In the genomic region with DNA sequence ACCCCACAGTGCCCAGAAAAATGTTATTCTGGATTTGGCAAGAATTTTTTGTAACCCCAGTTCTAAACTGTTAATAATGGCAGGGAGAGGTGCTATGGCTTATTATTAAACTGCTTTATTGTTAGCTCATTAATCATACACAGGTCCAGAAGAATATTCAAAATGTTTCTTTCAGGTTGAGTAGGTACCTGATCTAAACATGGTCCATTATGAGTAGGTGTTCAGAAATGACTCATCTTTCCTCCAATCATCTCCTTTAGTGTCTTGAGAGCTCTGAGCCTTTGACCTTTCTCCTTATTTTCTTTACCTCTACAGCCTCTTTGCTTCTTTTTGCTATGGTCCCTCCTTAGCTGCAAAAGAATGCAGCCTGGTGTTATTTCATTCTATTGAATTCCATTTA, we compare ENCODE assay signal across 16 cellular contexts.
DNase-seq lines count a peak whose midpoint lies in the region; ATAC-seq and TF ChIP-seq lines count a peak whose summit lies in the region.
"Had no signal": no experiment of that assay in that cellular context is flagged by ENCODE, and none has a peak within 500 bp of the region (broad histone marks: within the 10 kb centered on the region; RNA-seq: fewer than 3 reads in every experiment).

No MANE protein-coding gene starts in this region.

- no peaks in the 10 kb centered on the region for H3K27me3 ChIP-seq in left lung
- H3K27me3 ChIP-seq: vagina had no signal

- intact Hi-C loops in left lung (cut with DNase I) = no loop called here

- ATAC-seq in GM18511 (IDR thresholded peaks at IDR 0.05; ENCODE audit: unreplicated experiment) (peak; percentile 99), GM19455 (IDR thresholded peaks at IDR 0.05; ENCODE audit: unreplicated experiment) (peak; percentile 98), HG02884 (IDR thresholded peaks at IDR 0.05; ENCODE audit: unreplicated experiment) (peak; percentile 98), HG03558 (IDR thresholded peaks at IDR 0.05; ENCODE audit: extremely low read depth, unreplicated experiment) (peak; percentile 98), left lung (no peak)
- ATAC-seq: lower lobe of right lung, psoas muscle, WTC11 had no signal

- H3K27ac ChIP-seq in left lung = no peak overlapping the region
- H3K27ac ChIP-seq: lower lobe of right lung, psoas muscle, vagina had no signal

- TF ChIP-seq CTCF in left lung (IDR thresholded peaks at IDR 0.05) = no peak

- no peaks in the 10 kb centered on the region for H3K36me3 ChIP-seq in left lung
- H3K36me3 ChIP-seq: lower lobe of right lung, vagina had no signal

- no peaks in the 10 kb centered on the region for H3K9me3 ChIP-seq in left lung
- H3K9me3 ChIP-seq: lower lobe of right lung, psoas muscle, vagina had no signal

- no peaks in the 10 kb centered on the region for H3K4me1 ChIP-seq in left lung
- H3K4me1 ChIP-seq: lower lobe of right lung, psoas muscle, vagina had no signal

- DNase-seq in left lung (no peak), NCI-H2029 (lab: John Stamatoyannopoulos, UW) (no peak), NOMO-1 (lab: John Stamatoyannopoulos, UW; ENCODE audit: unreplicated experiment in 2 of 2) (no peak), NCI-H1694 treated with DMSO at 0.1 percent for 48 hours (lab: John Stamatoyannopoulos, UW) (no peak)
- DNase-seq: activated naive CD4-positive, alpha-beta T cell treated with Interleukin-2 at 50 U/mL for 16 hours; foreskin melanocyte; lower lobe of right lung; NCI-H2171; psoas muscle; SHP77 had no signal

- H3K4me3 ChIP-seq in left lung = no peak overlapping the region
- H3K4me3 ChIP-seq: lower lobe of right lung, psoas muscle, vagina had no signal
